33 cellular contexts compared by ENCODE assay signal in genomic region chr11:87137711-87138110, GRCh38.
DNase-seq lines count a peak whose midpoint lies in the region; ATAC-seq and TF ChIP-seq lines count a peak whose summit lies in the region.
"Had no signal": no experiment of that assay in that cellular context is flagged by ENCODE, and none has a peak within 500 bp of the region (broad histone marks: within the 10 kb centered on the region; RNA-seq: fewer than 3 reads in every experiment).

No MANE protein-coding gene starts in this region.

- peak; percentile 60 for DNase-seq in AG10803 (ENCODE audit: low read depth)
- DNase-seq in HFFc6: peak; percentile 2
- DNase-seq in fibroblast of gingiva (ENCODE audit: low read depth): peak; percentile 82
- peak; percentile 8 for DNase-seq in left kidney (ENCODE audit: low read depth, low spot score)
- DNase-seq in NCI-H1436 treated with DMSO at 0.1 percent for 48 hours (lab: John Stamatoyannopoulos, UW): no peak
- DNase-seq in upper lobe of left lung: no peak
- DNase-seq: ACHN; activated CD4-positive, alpha-beta T cell treated with anti-CD3 and anti-CD28 coated beads, Interleukin-2, amount 10 ng/mL, durations not matched to agents 24 days and 14 days; activated CD8-positive, alpha-beta memory T cell treated with anti-CD3 and anti-CD28 coated beads for 24 hours; activated effector memory CD4-positive, alpha-beta T cell treated with anti-CD3 and anti-CD28 coated beads, Interleukin-2, amount 50 U/mL, for 16 hours; activated naive CD8-positive, alpha-beta T cell treated with anti-CD3 and anti-CD28 coated beads for 36 hours; activated T-cell treated with anti-CD3 and anti-CD28 coated beads for 4 hours; C1 segment of cervical spinal cord; DMS53; effector memory CD4-positive, alpha-beta T cell; hypothalamus; left ventricle myocardium inferior; MV-4-11; NCI-H1436; NCI-H2107; NCI-H82; pancreas; retina; RPMI8226; small intestine; stimulated activated naive CD4-positive, alpha-beta T cell treated with Interleukin-2 at 50 U/mL for 16 hours had no signal

- no peaks in the 10 kb centered on the region for H3K27me3 ChIP-seq in upper lobe of left lung
- H3K27me3 ChIP-seq: pancreas, SJSA1, suprapubic skin had no signal

- no peak overlapping the region for H3K4me3 Mint-ChIP-seq in HFFc6
- H3K4me3 Mint-ChIP-seq: activated CD4-positive, alpha-beta T cell treated with anti-CD3 and anti-CD28 coated beads, Interleukin-2, amount 10 ng/mL, durations not matched to agents 24 days and 14 days; activated naive CD8-positive, alpha-beta T cell treated with anti-CD3 and anti-CD28 coated beads for 36 hours; neural crest cell; WTC11 had no signal

- H3K9me3 Mint-ChIP-seq in HFFc6: no peaks in the 10 kb centered on the region
- H3K9me3 Mint-ChIP-seq: activated CD4-positive, alpha-beta T cell treated with anti-CD3 and anti-CD28 coated beads, Interleukin-2, amount 10 ng/mL, durations not matched to agents 24 days and 14 days had no signal

- TF ChIP-seq EP300 in upper lobe of left lung (IDR thresholded peaks at IDR 0.05): no peak

- no peak for TF ChIP-seq POLR2A in upper lobe of left lung (IDR thresholded peaks at IDR 0.05)

- ATAC-seq in HG03280 (IDR thresholded peaks at IDR 0.05; ENCODE audit: unreplicated experiment) (no peak), upper lobe of left lung (ENCODE audit: low FRiP score in 2 of 2) (no peak)
- ATAC-seq: HCT116, pancreas, WTC11 had no signal

- H3K27ac Mint-ChIP-seq in HFFc6: no peak overlapping the region
- H3K27ac Mint-ChIP-seq: activated CD4-positive, alpha-beta T cell treated with anti-CD3 and anti-CD28 coated beads, Interleukin-2, amount 10 ng/mL, durations not matched to agents 24 days and 14 days; activated naive CD8-positive, alpha-beta T cell treated with anti-CD3 and anti-CD28 coated beads for 36 hours; WTC11 had no signal

- TF ChIP-seq CTCF in AG10803 (conservative IDR thresholded peaks at IDR 0.05; ENCODE audit: low read length) (no peak), HFFc6 (IDR thresholded peaks at IDR 0.05) (no peak), upper lobe of left lung (IDR thresholded peaks at IDR 0.05) (no peak)

- no peak overlapping the region for H3K4me3 ChIP-seq in AG10803 (ENCODE audit: low read length)
- no peak overlapping the region for H3K4me3 ChIP-seq in upper lobe of left lung
- H3K4me3 ChIP-seq: coronary artery, left ventricle myocardium inferior, pancreas, SJSA1, suprapubic skin had no signal

- H3K4me1 ChIP-seq in upper lobe of left lung: peaks cover 0 to 5% (median 0%) of the 10 kb centered on the region in 4 donors
- H3K4me1 ChIP-seq: pancreas, SJSA1, suprapubic skin had no signal

- H3K4me1 Mint-ChIP-seq in HFFc6 (ENCODE audit: low read depth): peaks cover 10% of the 10 kb centered on the region
- H3K4me1 Mint-ChIP-seq: activated CD4-positive, alpha-beta T cell treated with anti-CD3 and anti-CD28 coated beads, Interleukin-2, amount 10 ng/mL, durations not matched to agents 24 days and 14 days had no signal

- no peaks in the 10 kb centered on the region for H3K36me3 ChIP-seq in upper lobe of left lung
- H3K36me3 ChIP-seq: left ventricle myocardium inferior, pancreas, SJSA1, suprapubic skin had no signal

- 85 to 90% methylated on average over 2 of the region's 2 CpGs for WGBS in upper lobe of left lung, 2 donors

- no peaks in the 10 kb centered on the region for H3K36me3 Mint-ChIP-seq in HFFc6 (ENCODE audit: low read depth)

- H3K9me3 ChIP-seq in upper lobe of left lung: peaks cover 0 to 8% (median 2%) of the 10 kb centered on the region in 4 donors
- H3K9me3 ChIP-seq: pancreas, SJSA1 had no signal

- H3K27ac ChIP-seq in upper lobe of left lung: no peak overlapping the region
- H3K27ac ChIP-seq: coronary artery, left ventricle myocardium inferior, pancreas, SJSA1, suprapubic skin had no signal

- H3K27me3 Mint-ChIP-seq in HFFc6 (ENCODE audit: insufficient read depth): no peaks in the 10 kb centered on the region; the same call in 1 of the 2 replicates
- H3K27me3 Mint-ChIP-seq: activated CD4-positive, alpha-beta T cell treated with anti-CD3 and anti-CD28 coated beads, Interleukin-2, amount 10 ng/mL, durations not matched to agents 24 days and 14 days; activated naive CD8-positive, alpha-beta T cell treated with anti-CD3 and anti-CD28 coated beads for 36 hours had no signal

Comparison
In these comparisons a context has a peak if more than half of its experiments do, and no peak if none do; other contexts are left out.
1. DNase-seq: peak in AG10803 (single experiment), HFFc6 (single experiment), fibroblast of gingiva (single experiment) and left kidney (single experiment); none in NCI-H1436 treated with DMSO at 0.1 percent for 48 hours (single experiment) and upper lobe of left lung (0 of 2).